ENCODE assay signal across 11 cellular contexts in genomic region chr4:7155611-7156071, GRCh38. TPM values are rescaled to one million over a fixed set of nuclear protein-coding genes. Genes with fewer than 3 reads are reported as not detected.
A peak's percentile ranks its signal among the peaks of the same experiment; 100 is the strongest.
DNase-seq lines count a peak whose midpoint lies in the region; ATAC-seq and TF ChIP-seq lines count a peak whose summit lies in the region.
"Had no signal": no experiment of that assay in that cellular context is flagged by ENCODE, and none has a peak within 500 bp of the region (broad histone marks: within the 10 kb centered on the region; RNA-seq: fewer than 3 reads in every experiment).

No MANE protein-coding gene starts in this region.

- no peak for ATAC-seq in activated naive CD8-positive, alpha-beta T cell treated with anti-CD3 and anti-CD28 coated beads, Interleukin-2, amount 10 ng/mL, durations not matched to agents 7 days and 5 days (ENCODE audit: low read depth)
- no peak for ATAC-seq in upper lobe of right lung
- no peak for ATAC-seq in right lobe of liver
- ATAC-seq in GM18909 (IDR thresholded peaks at IDR 0.05; ENCODE audit: poor library complexity, unreplicated experiment): no peak

- H3K36me3 ChIP-seq in upper lobe of right lung (no peaks in the 10 kb centered on the region), right lobe of liver (no peaks in the 10 kb centered on the region)
- H3K36me3 ChIP-seq: SJCRH30 had no signal

- H3K27ac ChIP-seq in coronary artery: peak overlapping the region in 1 of 2 donors; percentile 29
- no peak overlapping the region for H3K27ac ChIP-seq in upper lobe of right lung
- no peak overlapping the region for H3K27ac ChIP-seq in right lobe of liver
- H3K27ac ChIP-seq: SJCRH30 had no signal

- TF ChIP-seq POLR2A in right lobe of liver (IDR thresholded peaks at IDR 0.05): no peak

- intact Hi-C loops in upper lobe of right lung (cut with DNase I) (no loop called here), right lobe of liver (cut with DNase I) (no loop called here)

- H3K27me3 ChIP-seq in upper lobe of right lung (no peaks in the 10 kb centered on the region), right lobe of liver (no peaks in the 10 kb centered on the region)
- H3K27me3 ChIP-seq: SJCRH30 had no signal

- no peaks in the 10 kb centered on the region for H3K36me3 Mint-ChIP-seq in activated naive CD8-positive, alpha-beta T cell treated with anti-CD3 and anti-CD28 coated beads, Interleukin-2, amount 10 ng/mL, durations not matched to agents 7 days and 5 days
- no peaks in the 10 kb centered on the region for H3K36me3 Mint-ChIP-seq in activated naive CD8-positive, alpha-beta T cell treated with anti-CD3 and anti-CD28 coated beads for 36 hours

- no peaks in the 10 kb centered on the region for H3K9me3 Mint-ChIP-seq in activated naive CD8-positive, alpha-beta T cell treated with anti-CD3 and anti-CD28 coated beads, Interleukin-2, amount 10 ng/mL, durations not matched to agents 7 days and 5 days
- no peaks in the 10 kb centered on the region for H3K9me3 Mint-ChIP-seq in activated naive CD8-positive, alpha-beta T cell treated with anti-CD3 and anti-CD28 coated beads for 36 hours

- H3K9me3 ChIP-seq in upper lobe of right lung (no peaks in the 10 kb centered on the region), right lobe of liver (no peaks in the 10 kb centered on the region)
- H3K9me3 ChIP-seq: SJCRH30 had no signal

- peaks cover 39% of the 10 kb centered on the region for H3K27me3 Mint-ChIP-seq in activated naive CD8-positive, alpha-beta T cell treated with anti-CD3 and anti-CD28 coated beads, Interleukin-2, amount 10 ng/mL, durations not matched to agents 7 days and 5 days
- H3K27me3 Mint-ChIP-seq in activated naive CD8-positive, alpha-beta T cell treated with anti-CD3 and anti-CD28 coated beads for 36 hours: peaks cover 17% of the 10 kb centered on the region

- H3K4me3 ChIP-seq in coronary artery (no peak overlapping the region), upper lobe of right lung (no peak overlapping the region), right lobe of liver (no peak overlapping the region)
- H3K4me3 ChIP-seq: SJCRH30 had no signal

- no peak overlapping the region for H3K27ac Mint-ChIP-seq in activated naive CD8-positive, alpha-beta T cell treated with anti-CD3 and anti-CD28 coated beads, Interleukin-2, amount 10 ng/mL, durations not matched to agents 7 days and 5 days
- no peak overlapping the region for H3K27ac Mint-ChIP-seq in activated naive CD8-positive, alpha-beta T cell treated with anti-CD3 and anti-CD28 coated beads for 36 hours

- POLR2A ChIA-PET in activated naive CD8-positive, alpha-beta T cell treated with anti-CD3 and anti-CD28 coated beads, Interleukin-2, amount 10 ng/mL, durations not matched to agents 7 days and 5 days (lab: Charles Lee): no interaction called here

- H3K4me1 ChIP-seq in upper lobe of right lung (no peaks in the 10 kb centered on the region), right lobe of liver (peaks cover 0 to 9% (median 0%) of the 10 kb centered on the region in 4 donors)

- TF ChIP-seq CTCF in coronary artery (IDR thresholded peaks at IDR 0.05): no peak
- no peak for TF ChIP-seq CTCF in upper lobe of right lung (IDR thresholded peaks at IDR 0.05)
- TF ChIP-seq CTCF in right lobe of liver (IDR thresholded peaks at IDR 0.05): no peak

- DNase-seq in activated naive CD8-positive, alpha-beta T cell treated with anti-CD3 and anti-CD28 coated beads, Interleukin-2, amount 10 ng/mL, durations not matched to agents 7 days and 5 days: peak; percentile 10
- no peak for DNase-seq in activated naive CD8-positive, alpha-beta T cell treated with anti-CD3 and anti-CD28 coated beads for 36 hours
- DNase-seq in coronary artery (ENCODE audit: low spot score): peak; percentile 71
- peak; percentile 56 for DNase-seq in left kidney (ENCODE audit: low read depth, low spot score)
- DNase-seq in upper lobe of right lung: peak; percentile 53
- no peak for DNase-seq in pons (ENCODE audit: low spot score)
- DNase-seq in right lobe of liver: no peak
- DNase-seq: DMS153, NCI-H524 treated with DMSO at 0.1 percent for 48 hours, SJCRH30 had no signal

- WGBS in right lobe of liver (ENCODE audit: insufficient coverage, low coverage, low lambda C conversion rate, missing lambda C conversion rate): 29% methylated on average over 4 of the region's 19 CpGs

- H3K4me3 Mint-ChIP-seq in activated naive CD8-positive, alpha-beta T cell treated with anti-CD3 and anti-CD28 coated beads, Interleukin-2, amount 10 ng/mL, durations not matched to agents 7 days and 5 days: no peak overlapping the region
- no peak overlapping the region for H3K4me3 Mint-ChIP-seq in activated naive CD8-positive, alpha-beta T cell treated with anti-CD3 and anti-CD28 coated beads for 36 hours

- peaks cover 3% of the 10 kb centered on the region for H3K4me1 Mint-ChIP-seq in activated naive CD8-positive, alpha-beta T cell treated with anti-CD3 and anti-CD28 coated beads, Interleukin-2, amount 10 ng/mL, durations not matched to agents 7 days and 5 days
- H3K4me1 Mint-ChIP-seq in activated naive CD8-positive, alpha-beta T cell treated with anti-CD3 and anti-CD28 coated beads for 36 hours: no peaks in the 10 kb centered on the region

RNA-seq across cellular contexts. Expression of gene SORCS2, which starts 36.7 kb away (rescaled TPM):
- total RNA-seq in activated naive CD8-positive, alpha-beta T cell treated with anti-CD3 and anti-CD28 coated beads, Interleukin-2, amount 10 ng/mL, durations not matched to agents 7 days and 5 days: not detected
- total RNA-seq in activated naive CD8-positive, alpha-beta T cell treated with anti-CD3 and anti-CD28 coated beads for 36 hours: not detected
- total RNA-seq in upper lobe of right lung (7.2 TPM), right lobe of liver (1 to 10 TPM in 5 of 6 experiments, under 1 TPM in 1; 0.18 to 6.2 (median 3.1) TPM)

Comparison
In these comparisons a context has a peak if more than half of its experiments do, and no peak if none do; other contexts are left out.
1. DNase-seq: peak in activated naive CD8-positive, alpha-beta T cell treated with anti-CD3 and anti-CD28 coated beads, Interleukin-2, amount 10 ng/mL, durations not matched to agents 7 days and 5 days (single experiment), coronary artery (single experiment), left kidney (single experiment) and upper lobe of right lung (single experiment); none in activated naive CD8-positive, alpha-beta T cell treated with anti-CD3 and anti-CD28 coated beads for 36 hours (single experiment), pons (single experiment) and right lobe of liver (0 of 3).